ENCODE assay signal across 1 cellular context in the genomic region with DNA sequence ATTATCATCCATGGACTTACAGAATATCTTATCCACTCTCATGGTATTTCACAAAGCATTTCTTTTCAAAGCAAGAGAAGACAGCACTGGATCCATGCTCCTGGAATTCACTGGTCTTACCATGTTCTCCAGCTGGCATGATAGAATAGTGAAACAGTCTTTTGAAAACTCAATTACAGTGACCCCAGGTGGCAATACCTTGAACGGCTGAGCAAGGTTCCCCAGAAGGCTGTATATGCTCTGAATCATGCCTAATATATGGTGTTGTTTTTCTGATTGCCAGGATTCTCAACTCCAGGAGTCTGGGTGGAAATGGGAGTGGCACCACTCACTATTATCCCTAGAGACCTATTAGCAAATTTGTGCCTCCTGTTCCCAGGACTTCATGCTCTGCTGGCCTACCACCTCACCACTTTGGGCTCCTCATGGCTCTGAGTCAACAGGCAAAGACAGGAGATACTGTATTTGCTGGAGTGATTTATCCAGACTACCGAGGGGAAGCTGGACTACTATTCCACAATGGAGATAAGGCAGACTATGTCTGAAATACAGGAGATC.
TF ChIP-seq lines count a peak whose summit lies in the region.

No MANE protein-coding gene starts in this region.

TF ChIP-seq in GM12878, 131 proteins besides CTCF, POLR2A, EP300 and RAD21 (continued from another document):
- TF ChIP-seq, protein P1, sequence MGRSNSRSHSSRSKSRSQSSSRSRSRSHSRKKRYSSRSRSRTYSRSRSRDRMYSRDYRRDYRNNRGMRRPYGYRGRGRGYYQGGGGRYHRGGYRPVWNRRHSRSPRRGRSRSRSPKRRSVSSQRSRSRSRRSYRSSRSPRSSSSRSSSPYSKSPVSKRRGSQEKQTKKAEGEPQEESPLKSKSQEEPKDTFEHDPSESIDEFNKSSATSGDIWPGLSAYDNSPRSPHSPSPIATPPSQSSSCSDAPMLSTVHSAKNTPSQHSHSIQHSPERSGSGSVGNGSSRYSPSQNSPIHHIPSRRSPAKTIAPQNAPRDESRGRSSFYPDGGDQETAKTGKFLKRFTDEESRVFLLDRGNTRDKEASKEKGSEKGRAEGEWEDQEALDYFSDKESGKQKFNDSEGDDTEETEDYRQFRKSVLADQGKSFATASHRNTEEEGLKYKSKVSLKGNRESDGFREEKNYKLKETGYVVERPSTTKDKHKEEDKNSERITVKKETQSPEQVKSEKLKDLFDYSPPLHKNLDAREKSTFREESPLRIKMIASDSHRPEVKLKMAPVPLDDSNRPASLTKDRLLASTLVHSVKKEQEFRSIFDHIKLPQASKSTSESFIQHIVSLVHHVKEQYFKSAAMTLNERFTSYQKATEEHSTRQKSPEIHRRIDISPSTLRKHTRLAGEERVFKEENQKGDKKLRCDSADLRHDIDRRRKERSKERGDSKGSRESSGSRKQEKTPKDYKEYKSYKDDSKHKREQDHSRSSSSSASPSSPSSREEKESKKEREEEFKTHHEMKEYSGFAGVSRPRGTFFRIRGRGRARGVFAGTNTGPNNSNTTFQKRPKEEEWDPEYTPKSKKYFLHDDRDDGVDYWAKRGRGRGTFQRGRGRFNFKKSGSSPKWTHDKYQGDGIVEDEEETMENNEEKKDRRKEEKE (IDR thresholded peaks at IDR 0.05): no peak
- TF ChIP-seq BCL11A (IDR thresholded peaks at IDR 0.05; ENCODE audit: low read depth, low read length) (no peak), HDAC6 (IDR thresholded peaks at IDR 0.05; ENCODE audit: unreplicated experiment) (no peak), NR2C2 (IDR thresholded peaks at IDR 0.05; ENCODE audit: borderline replicate concordance, control insufficient read depth, insufficient read length, low read depth) (no peak), PAX5 (IDR thresholded peaks at IDR 0.05; ENCODE audit: borderline replicate concordance, low read depth, low read length) (no peak), SUPT20H (IDR thresholded peaks at IDR 0.05; ENCODE audit: borderline replicate concordance, control insufficient read depth, low read depth, low read length) (no peak), ZSCAN29 (IDR thresholded peaks at IDR 0.05) (no peak), USF2 (IDR thresholded peaks at IDR 0.05; ENCODE audit: borderline replicate concordance, low read depth, low read length) (no peak), TCF12 (IDR thresholded peaks at IDR 0.05; ENCODE audit: low read depth, low read length) (no peak), CBFB (IDR thresholded peaks at IDR 0.05; ENCODE audit: low read depth) (no peak), NRF1 (conservative IDR thresholded peaks at IDR 0.05; ENCODE audit: low read depth, low read length) (no peak)
TF ChIP-seq in GM12878: peak in this region for 0.
